26 cellular contexts compared by ENCODE assay signal in genomic region chr12:106632797-106633450, GRCh38. TPM values are rescaled to one million over a fixed set of nuclear protein-coding genes. Genes with fewer than 3 reads are reported as not detected.
DNase-seq lines count a peak whose midpoint lies in the region; ATAC-seq, FAIRE-seq and TF ChIP-seq lines count a peak whose summit lies in the region.
"Had no signal": no experiment of that assay in that cellular context is flagged by ENCODE, and none has a peak within 500 bp of the region (broad histone marks: within the 10 kb centered on the region; RNA-seq: fewer than 3 reads in every experiment).

No MANE protein-coding gene starts in this region.

- H3K4me3 ChIP-seq in choroid plexus epithelial cell (ENCODE audit: low read depth, low read length) = no peak overlapping the region
- H3K4me3 ChIP-seq: coronary artery, tibial nerve had no signal

- H3K4me1 Mint-ChIP-seq in type B pancreatic cell (ENCODE audit: unreplicated experiment) = no peaks in the 10 kb centered on the region

- FAIRE-seq in urothelium cell line (lab: Jason Lieb, UNC) = no peak
- FAIRE-seq: A204.1, endometrium had no signal

- H3K4me3 Mint-ChIP-seq in type B pancreatic cell = no peak overlapping the region
- H3K4me3 Mint-ChIP-seq: HFFc6; nephron; T-helper 1 cell treated with Interleukin-12 subunit alpha and Interleukin-12 subunit beta and Interleukin-4 antibody, amounts not matched to agents 30 μg/mL and 1 μg/mL, for 36 hours had no signal

- H3K36me3 Mint-ChIP-seq in type B pancreatic cell = no peaks in the 10 kb centered on the region

- H3K27ac Mint-ChIP-seq in type B pancreatic cell = no peak overlapping the region
- H3K27ac Mint-ChIP-seq: HFFc6; nephron; T-helper 1 cell treated with Interleukin-12 subunit alpha and Interleukin-12 subunit beta and Interleukin-4 antibody, amounts not matched to agents 30 μg/mL and 1 μg/mL, for 36 hours had no signal

- DNase-seq in NCI-H146 (lab: John Stamatoyannopoulos, UW) = peak; percentile 30
- no peak for DNase-seq in NCI-H146 treated with DMSO at 0.1 percent for 48 hours (lab: John Stamatoyannopoulos, UW; ENCODE audit: unreplicated experiment)
- DNase-seq in NCI-H69 (lab: John Stamatoyannopoulos, UW) = peak; percentile 14
- peak; percentile 14 for DNase-seq in choroid plexus epithelial cell (ENCODE audit: low read depth)
- DNase-seq in urothelium cell line (ENCODE audit: low spot score) = peak; percentile 23
- DNase-seq in amygdala (lab: John Stamatoyannopoulos, UW) = no peak
- no peak for DNase-seq in type B pancreatic cell (ENCODE audit: extremely low spot score, unreplicated experiment)
- DNase-seq: activated CD4-positive, alpha-beta T cell treated with anti-CD3 and anti-CD28 coated beads, Interleukin-2, amount 50 U/mL, for 1 hour; activated effector memory CD4-positive, alpha-beta T cell treated with Interleukin-2 at 50 U/mL for 16 hours; Caco-2; GF-D8; glutamatergic neuron; HFFc6; MM.1S; NCI-H187; posterior cingulate gyrus; SIG-M5; stimulated activated naive CD8-positive, alpha-beta T cell treated with anti-CD3 and anti-CD28 coated beads, Interleukin-15, Interleukin-2, amounts not matched to agents 100 U/mL and 50 U/mL, for 24 hours had no signal

- H3K27me3 Mint-ChIP-seq in type B pancreatic cell = peaks cover 7% of the 10 kb centered on the region

- no peak for TF ChIP-seq CTCF in choroid plexus epithelial cell (conservative IDR thresholded peaks at IDR 0.05; ENCODE audit: low read depth, low read length)
- TF ChIP-seq CTCF in type B pancreatic cell (conservative IDR thresholded peaks at IDR 0.05) = no peak

- H3K9me3 Mint-ChIP-seq in type B pancreatic cell = no peaks in the 10 kb centered on the region
- H3K9me3 Mint-ChIP-seq: HFFc6; nephron; T-helper 1 cell treated with Interleukin-12 subunit alpha and Interleukin-12 subunit beta and Interleukin-4 antibody, amounts not matched to agents 30 μg/mL and 1 μg/mL, for 36 hours had no signal

- no peak for ATAC-seq in HG03442 (IDR thresholded peaks at IDR 0.05; ENCODE audit: unreplicated experiment)
- ATAC-seq: stimulated activated naive CD8-positive, alpha-beta T cell treated with anti-CD3 and anti-CD28 coated beads, Interleukin-15, Interleukin-2, amounts not matched to agents 100 U/mL and 50 U/mL, for 24 hours had no signal

RNA-seq across cellular contexts. Expression of gene RFX4, which starts 50.1 kb away (rescaled TPM):
- total RNA-seq in type B pancreatic cell (ENCODE audit: low replicate concordance) = 0.29 and 25.4 TPM in 2 replicates
- total RNA-seq: Caco-2, fibroblast of lung, HFFc6, tibial nerve had no signal

Comparison
In these comparisons a context has a peak if more than half of its experiments do, and no peak if none do; other contexts are left out.
1. DNase-seq: peak in NCI-H146 (single experiment), NCI-H69 (single experiment), choroid plexus epithelial cell (single experiment) and urothelium cell line (single experiment); none in NCI-H146 treated with DMSO at 0.1 percent for 48 hours (single experiment), amygdala (0 of 56) and type B pancreatic cell (single experiment).